Comparison of ENCODE assay signal across 17 cellular contexts in genomic region chr6:165970001-165970400, GRCh38.
DNase-seq lines count a peak whose midpoint lies in the region; ATAC-seq and TF ChIP-seq lines count a peak whose summit lies in the region.
"Had no signal": no experiment of that assay in that cellular context is flagged by ENCODE, and none has a peak within 500 bp of the region (broad histone marks: within the 10 kb centered on the region; RNA-seq: fewer than 3 reads in every experiment).

No MANE protein-coding gene starts in this region.

- CTCF ChIA-PET in IMR-90 (lab: Yijun Ruan, JAX): no interaction called here

- no peaks in the 10 kb centered on the region for H4K20me1 ChIP-seq in DND-41 (ENCODE audit: insufficient read depth, low read length)
- H4K20me1 ChIP-seq in IMR-90 (ENCODE audit: insufficient read depth, low read length): no peaks in the 10 kb centered on the region; the same call in 1 of the 2 replicates
- H4K20me1 ChIP-seq: BLaER1 treated with 17β-estradiol and CSF1 and Interleukin-3, amounts not matched to agents 10 nM and 100 nM had no signal

- H2BK20ac ChIP-seq in IMR-90 (ENCODE audit: low read depth, low read length): no peak overlapping the region

- no peak overlapping the region for H4K8ac ChIP-seq in IMR-90 (ENCODE audit: low read depth in 2 of 2, low read length in 2 of 2)

- no TSS peak for BruUV-seq in IMR-90 (replicated peaks; lab: Mats Ljungman, UMichigan)

- H2AK9ac ChIP-seq in IMR-90 (replicated peaks; ENCODE audit: low read depth, low read length, poor library complexity): no peak overlapping the region

- no peak overlapping the region for H4K5ac ChIP-seq in IMR-90 (ENCODE audit: low read depth, low read length)

- H2BK5ac ChIP-seq in IMR-90 (ENCODE audit: low read depth, low read length, poor library complexity, severe bottlenecking): no peak overlapping the region

- intact Hi-C loops in IMR-90 (cut with micrococcal nuclease): no loop called here

- dilution Hi-C loops in IMR-90 (cut with HindIII; ENCODE audit: low sequenced_read_pairs, unreplicated experiment): no loop called here

- POLR2A ChIA-PET in IMR-90 (lab: Charles Lee; ENCODE audit: unreplicated experiment): no interaction called here

- no peaks in the 10 kb centered on the region for H3K79me2 ChIP-seq in DND-41 (ENCODE audit: insufficient read depth, low read length)

- H3K9me1 ChIP-seq in IMR-90 (ENCODE audit: insufficient read depth, low read length): no peaks in the 10 kb centered on the region; the same call in 1 of the 2 replicates

- H3K27me3 ChIP-seq in DND-41 (ENCODE audit: insufficient read depth, low read length, poor library complexity): no peaks in the 10 kb centered on the region
- no peaks in the 10 kb centered on the region for H3K27me3 ChIP-seq in IMR-90 (ENCODE audit: control insufficient read depth, insufficient read depth, low read length)
- H3K27me3 ChIP-seq: BLaER1 treated with 17β-estradiol and CSF1 and Interleukin-3, amounts not matched to agents 10 nM and 100 nM had no signal

- peaks cover 0 to 26% of the 10 kb centered on the region in 2 experiments; a peak in 2 of 4 replicates for H3K79me1 ChIP-seq in IMR-90 (ENCODE audit: low read depth in 1 of 2, low read length in 2 of 2)

- no peak overlapping the region for H3K56ac ChIP-seq in IMR-90 (ENCODE audit: extremely low read depth, insufficient read depth, low read length)

- H2BK15ac ChIP-seq in IMR-90 (ENCODE audit: low read depth, low read length): no peak overlapping the region

- TF ChIP-seq POLR2A in IMR-90 (IDR thresholded peaks at IDR 0.05; ENCODE audit: low read depth, low read length): no peak

- no peak overlapping the region for H3K23ac ChIP-seq in IMR-90 (ENCODE audit: low read depth, low read length)

- H3K9me3 ChIP-seq in DND-41 (ENCODE audit: insufficient read depth, low read length, severe bottlenecking): no peaks in the 10 kb centered on the region
- no peaks in the 10 kb centered on the region for H3K9me3 ChIP-seq in IMR-90 (ENCODE audit: control insufficient read depth, insufficient read depth, low read length)
- H3K9me3 ChIP-seq: BLaER1 treated with 17β-estradiol and CSF1 and Interleukin-3, amounts not matched to agents 10 nM and 100 nM; Caco-2 had no signal

- no peak overlapping the region for H3K4me2 ChIP-seq in DND-41 (ENCODE audit: insufficient read depth, low read length)
- peak overlapping the region; percentile 4; the same call in 1 of the 2 replicates for H3K4me2 ChIP-seq in IMR-90 (ENCODE audit: low read depth, low read length)
- H3K4me2 ChIP-seq: BLaER1 treated with 17β-estradiol and CSF1 and Interleukin-3, amounts not matched to agents 10 nM and 100 nM had no signal

- H3K27ac ChIP-seq in DND-41 (ENCODE audit: low read length) (no peak overlapping the region), IMR-90 (ENCODE audit: insufficient read depth, low read length) (no peak overlapping the region)
- H3K27ac ChIP-seq: BLaER1 treated with 17β-estradiol and CSF1 and Interleukin-3, amounts not matched to agents 10 nM and 100 nM; C4-2B had no signal

- no peak overlapping the region for H2BK120ac ChIP-seq in IMR-90 (ENCODE audit: low read depth, low read length)

- no peak overlapping the region for H3K4ac ChIP-seq in IMR-90 (ENCODE audit: low read depth, low read length)

- no peak overlapping the region for H2AK5ac ChIP-seq in IMR-90 (ENCODE audit: low read depth, low read length)

- in situ Hi-C loops in IMR-90 (cut with MboI; ENCODE audit: low sequenced_read_pairs): no loop called here

- H4K91ac ChIP-seq in IMR-90 (ENCODE audit: insufficient read depth, low read depth, low read length): no peak overlapping the region

- no peak for DNase-seq in DND-41
- no peak for DNase-seq in IMR-90
- no peak for DNase-seq in NCI-H526 (lab: John Stamatoyannopoulos, UW)
- DNase-seq: 8988T; AML-193; Caco-2; Calu3; CD4-positive, alpha-beta T cell; CD8-positive, alpha-beta T cell; DMS79 treated with DMSO at 0.1 percent for 48 hours; EL; GDM1 had no signal

- peaks cover 8% of the 10 kb centered on the region for H3K4me1 ChIP-seq in DND-41 (ENCODE audit: insufficient read depth, low read length)
- peaks cover 5% of the 10 kb centered on the region for H3K4me1 ChIP-seq in IMR-90 (ENCODE audit: control insufficient read depth, insufficient read depth, low read length)
- H3K4me1 ChIP-seq: BLaER1 treated with 17β-estradiol and CSF1 and Interleukin-3, amounts not matched to agents 10 nM and 100 nM; Caco-2 had no signal

- H3K14ac ChIP-seq in IMR-90 (replicated peaks; ENCODE audit: low read depth, low read length): no peak overlapping the region

- H2AFZ ChIP-seq in DND-41 (ENCODE audit: low read depth, low read length) (no peak overlapping the region), IMR-90 (replicated peaks; ENCODE audit: low read length, poor library complexity) (no peak overlapping the region)

- H3K36me3 ChIP-seq in DND-41 (ENCODE audit: insufficient read depth, low read length): no peaks in the 10 kb centered on the region
- H3K36me3 ChIP-seq in IMR-90 (ENCODE audit: control insufficient read depth, insufficient read depth, low read length): peaks cover 9% of the 10 kb centered on the region
- H3K36me3 ChIP-seq: BLaER1 treated with 17β-estradiol and CSF1 and Interleukin-3, amounts not matched to agents 10 nM and 100 nM had no signal

- TF ChIP-seq CTCF in DND-41 (IDR thresholded peaks at IDR 0.05; ENCODE audit: borderline replicate concordance, extremely low read depth, low read length, poor library complexity, severe bottlenecking) (no peak), IMR-90 (conservative IDR thresholded peaks at IDR 0.05; ENCODE audit: low read depth, low read length) (no peak)

- H3K9ac ChIP-seq in DND-41 (ENCODE audit: low read depth, low read length) (no peak overlapping the region), IMR-90 (ENCODE audit: low read depth, low read length) (no peak overlapping the region)
- H3K9ac ChIP-seq: BLaER1 treated with 17β-estradiol and CSF1 and Interleukin-3, amounts not matched to agents 10 nM and 100 nM had no signal

- no CpG with 5 or more reads among the region's 4 CpGs for WGBS in IMR-90 (ENCODE audit: extremely low coverage in 2 of 2, insufficient read length in 1 of 2), 2 experiments

- ATAC-seq in DND-41 (ENCODE audit: insufficient read depth, low read depth): peak; percentile 68; the same call in 2 of the 3 replicates
- ATAC-seq in IMR-90 (ENCODE audit: low read depth): no peak
- ATAC-seq in HG02763 (IDR thresholded peaks at IDR 0.05; ENCODE audit: unreplicated experiment): no peak
- ATAC-seq in HG02623 (IDR thresholded peaks at IDR 0.05; ENCODE audit: unreplicated experiment): no peak
- ATAC-seq: CD8-positive, alpha-beta T cell; GM12878 had no signal

- no peak overlapping the region for H3K18ac ChIP-seq in IMR-90 (ENCODE audit: low read depth, low read length)

- H3K4me3 ChIP-seq in DND-41 (ENCODE audit: low read depth in 1 of 2, low read length in 2 of 2) (no peak overlapping the region), IMR-90 (ENCODE audit: insufficient read depth, low read depth, low read length) (no peak overlapping the region)
- H3K4me3 ChIP-seq: BLaER1 treated with 17β-estradiol and CSF1 and Interleukin-3, amounts not matched to agents 10 nM and 100 nM; GM12878 had no signal

- no peak for TF ChIP-seq RAD21 in IMR-90 (IDR thresholded peaks at IDR 0.05; ENCODE audit: low read length)

TF ChIP-seq in IMR-90, 13 proteins besides CTCF, POLR2A, EP300 and RAD21:
- no peak for TF ChIP-seq RCOR1 (IDR thresholded peaks at IDR 0.05; ENCODE audit: insufficient replicate concordance, low read length)
- TF ChIP-seq CEBPB (IDR thresholded peaks at IDR 0.05; ENCODE audit: low read depth, low read length): no peak
- TF ChIP-seq NFE2L2 (IDR thresholded peaks at IDR 0.05; ENCODE audit: low read depth, low read length): no peak
- no peak for TF ChIP-seq BHLHE40 (IDR thresholded peaks at IDR 0.05; ENCODE audit: low read depth, low read length)
- TF ChIP-seq SMC3 (IDR thresholded peaks at IDR 0.05; ENCODE audit: low read depth, low read length): no peak
- TF ChIP-seq MXI1 (IDR thresholded peaks at IDR 0.05; ENCODE audit: borderline replicate concordance, low read depth, low read length): no peak
- TF ChIP-seq, protein P1, sequence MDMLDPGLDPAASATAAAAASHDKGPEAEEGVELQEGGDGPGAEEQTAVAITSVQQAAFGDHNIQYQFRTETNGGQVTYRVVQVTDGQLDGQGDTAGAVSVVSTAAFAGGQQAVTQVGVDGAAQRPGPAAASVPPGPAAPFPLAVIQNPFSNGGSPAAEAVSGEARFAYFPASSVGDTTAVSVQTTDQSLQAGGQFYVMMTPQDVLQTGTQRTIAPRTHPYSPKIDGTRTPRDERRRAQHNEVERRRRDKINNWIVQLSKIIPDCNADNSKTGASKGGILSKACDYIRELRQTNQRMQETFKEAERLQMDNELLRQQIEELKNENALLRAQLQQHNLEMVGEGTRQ (IDR thresholded peaks at IDR 0.05; ENCODE audit: low read depth, low read length): no peak
- TF ChIP-seq RFX5 (IDR thresholded peaks at IDR 0.05; ENCODE audit: low read depth, low read length): no peak
- no peak for TF ChIP-seq CHD1 (IDR thresholded peaks at IDR 0.05; ENCODE audit: low read depth, low read length)
- no peak for TF ChIP-seq MAZ (IDR thresholded peaks at IDR 0.05; ENCODE audit: borderline replicate concordance, low read depth, low read length)
- TF ChIP-seq, protein P2, sequence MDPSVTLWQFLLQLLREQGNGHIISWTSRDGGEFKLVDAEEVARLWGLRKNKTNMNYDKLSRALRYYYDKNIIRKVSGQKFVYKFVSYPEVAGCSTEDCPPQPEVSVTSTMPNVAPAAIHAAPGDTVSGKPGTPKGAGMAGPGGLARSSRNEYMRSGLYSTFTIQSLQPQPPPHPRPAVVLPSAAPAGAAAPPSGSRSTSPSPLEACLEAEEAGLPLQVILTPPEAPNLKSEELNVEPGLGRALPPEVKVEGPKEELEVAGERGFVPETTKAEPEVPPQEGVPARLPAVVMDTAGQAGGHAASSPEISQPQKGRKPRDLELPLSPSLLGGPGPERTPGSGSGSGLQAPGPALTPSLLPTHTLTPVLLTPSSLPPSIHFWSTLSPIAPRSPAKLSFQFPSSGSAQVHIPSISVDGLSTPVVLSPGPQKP (IDR thresholded peaks at IDR 0.05; ENCODE audit: borderline replicate concordance, low read depth, low read length): no peak
- no peak for TF ChIP-seq FOS (IDR thresholded peaks at IDR 0.05; ENCODE audit: low read depth, low read length)
- TF ChIP-seq MAFK (IDR thresholded peaks at IDR 0.05; ENCODE audit: low read depth, low read length): no peak
